Comparison of ENCODE assay signal across 21 cellular contexts in the genomic region with DNA sequence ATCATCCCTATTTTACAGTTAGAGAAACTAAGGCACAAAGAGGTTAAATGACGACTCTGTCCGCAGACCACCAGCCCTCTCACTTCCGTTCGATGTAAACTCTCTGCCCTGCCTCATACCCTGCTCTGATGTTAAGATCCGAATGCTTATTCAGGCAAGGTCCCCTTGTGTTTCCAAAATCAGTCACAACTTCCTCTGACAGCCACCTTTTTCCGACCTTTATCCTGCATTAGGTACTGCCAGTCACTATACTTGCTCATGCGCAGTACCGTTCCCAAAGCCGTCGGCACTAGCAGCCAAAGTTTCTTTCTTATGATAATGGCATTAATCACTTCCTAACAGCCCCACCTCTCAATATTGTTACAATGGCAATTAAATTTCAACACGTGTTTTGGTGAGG. TPM values are rescaled to one million over a fixed set of nuclear protein-coding genes. Genes with fewer than 3 reads are reported as not detected.
DNase-seq lines count a peak whose midpoint lies in the region; ATAC-seq lines count a peak whose summit lies in the region.
"Not testable (repeated sequence)": the region's sequence is repeated elsewhere in the genome, so short reads cannot be mapped to it uniquely, and the experiment has no call there.
"Had no signal": no experiment of that assay in that cellular context is flagged by ENCODE, and none has a peak within 500 bp of the region (broad histone marks: within the 10 kb centered on the region; RNA-seq: fewer than 3 reads in every experiment).

No MANE protein-coding gene starts in this region.

- peak; percentile 82 for ATAC-seq in activated naive CD8-positive, alpha-beta T cell treated with anti-CD3 and anti-CD28 coated beads, Interleukin-2, amount 50 U/mL, for 24 hours

- not testable (repeated sequence) for H3K4me1 Mint-ChIP-seq in activated CD4-positive, alpha-beta memory T cell treated with anti-CD3 and anti-CD28 coated beads, Interleukin-2, amount 10 ng/mL, durations not matched to agents 7 days and 5 days
- H3K4me1 Mint-ChIP-seq in activated T-helper 2 cell treated with anti-CD3 and anti-CD28 coated beads, Interferon-gamma antibody, Interleukin-2, Interleukin-4, amounts not matched to agents 10 μg/mL and 5 μg/mL and 100 μg/mL, durations not matched to agents 14 hours and 24 hours and 36 hours (ENCODE audit: low read depth), result peaks cover 12% of the 10 kb centered on the region
- peaks cover 20% of the 10 kb centered on the region for H3K4me1 Mint-ChIP-seq in activated naive CD8-positive, alpha-beta T cell treated with anti-CD3 and anti-CD28 coated beads, Interleukin-2, amount 50 U/mL, for 24 hours

- not testable (repeated sequence) for H3K27me3 Mint-ChIP-seq in activated CD4-positive, alpha-beta memory T cell treated with anti-CD3 and anti-CD28 coated beads, Interleukin-2, amount 10 ng/mL, durations not matched to agents 7 days and 5 days; activated naive CD8-positive, alpha-beta T cell treated with anti-CD3 and anti-CD28 coated beads, Interleukin-2, amount 50 U/mL, for 24 hours
- H3K27me3 Mint-ChIP-seq in activated T-helper 2 cell treated with anti-CD3 and anti-CD28 coated beads, Interferon-gamma antibody, Interleukin-2, Interleukin-4, amounts not matched to agents 10 μg/mL and 5 μg/mL and 100 μg/mL, durations not matched to agents 14 hours and 24 hours and 36 hours (ENCODE audit: low read depth), result peaks cover 19% of the 10 kb centered on the region

- not testable (repeated sequence) for H3K27ac Mint-ChIP-seq in activated CD4-positive, alpha-beta memory T cell treated with anti-CD3 and anti-CD28 coated beads, Interleukin-2, amount 10 ng/mL, durations not matched to agents 7 days and 5 days; activated T-helper 2 cell treated with anti-CD3 and anti-CD28 coated beads, Interferon-gamma antibody, Interleukin-2, Interleukin-4, amounts not matched to agents 10 μg/mL and 5 μg/mL and 100 μg/mL, durations not matched to agents 14 hours and 24 hours and 36 hours
- H3K27ac Mint-ChIP-seq in activated naive CD8-positive, alpha-beta T cell treated with anti-CD3 and anti-CD28 coated beads, Interleukin-2, amount 50 U/mL, for 24 hours, result peak overlapping the region; percentile 75

- POLR2A ChIA-PET in activated CD4-positive, alpha-beta memory T cell treated with anti-CD3 and anti-CD28 coated beads, Interleukin-2, amount 10 ng/mL, durations not matched to agents 7 days and 5 days (lab: Charles Lee), result not testable (repeated sequence)

- not testable (repeated sequence) for H3K36me3 Mint-ChIP-seq in activated CD4-positive, alpha-beta memory T cell treated with anti-CD3 and anti-CD28 coated beads, Interleukin-2, amount 10 ng/mL, durations not matched to agents 7 days and 5 days (ENCODE audit: low read depth); activated T-helper 2 cell treated with anti-CD3 and anti-CD28 coated beads, Interferon-gamma antibody, Interleukin-2, Interleukin-4, amounts not matched to agents 10 μg/mL and 5 μg/mL and 100 μg/mL, durations not matched to agents 14 hours and 24 hours and 36 hours (ENCODE audit: low read depth); activated naive CD8-positive, alpha-beta T cell treated with anti-CD3 and anti-CD28 coated beads, Interleukin-2, amount 50 U/mL, for 24 hours (ENCODE audit: low read depth)

- CTCF ChIA-PET in activated CD4-positive, alpha-beta memory T cell treated with anti-CD3 and anti-CD28 coated beads, Interleukin-2, amount 10 ng/mL, durations not matched to agents 7 days and 5 days (lab: Charles Lee), result not testable (repeated sequence)

- H3K4me3 Mint-ChIP-seq in activated CD4-positive, alpha-beta memory T cell treated with anti-CD3 and anti-CD28 coated beads, Interleukin-2, amount 10 ng/mL, durations not matched to agents 7 days and 5 days; activated naive CD8-positive, alpha-beta T cell treated with anti-CD3 and anti-CD28 coated beads, Interleukin-2, amount 50 U/mL, for 24 hours: not testable (repeated sequence)
- peak overlapping the region; percentile 13 for H3K4me3 Mint-ChIP-seq in activated T-helper 2 cell treated with anti-CD3 and anti-CD28 coated beads, Interferon-gamma antibody, Interleukin-2, Interleukin-4, amounts not matched to agents 10 μg/mL and 5 μg/mL and 100 μg/mL, durations not matched to agents 14 hours and 24 hours and 36 hours (ENCODE audit: low read depth)

- intact Hi-C loops in activated T-helper 2 cell treated with anti-CD3 and anti-CD28 coated beads, Interferon-gamma antibody, Interleukin-2, Interleukin-4, amounts not matched to agents 10 μg/mL and 5 μg/mL and 100 μg/mL, durations not matched to agents 14 hours and 24 hours and 36 hours (cut with micrococcal nuclease), result not testable (repeated sequence)

- DNase-seq in ELF-1 (ENCODE audit: low read depth, low spot score), result peak; percentile 1
- peak; percentile 7 for DNase-seq in activated CD4-positive, alpha-beta T cell treated with anti-CD3 and anti-CD28 coated beads for 1 hour
- DNase-seq in activated CD4-positive, alpha-beta memory T cell treated with anti-CD3 and anti-CD28 coated beads, Interleukin-2, amount 10 ng/mL, durations not matched to agents 7 days and 5 days, result peak; percentile 16
- DNase-seq in activated T-helper 2 cell treated with anti-CD3 and anti-CD28 coated beads, Interferon-gamma antibody, Interleukin-2, Interleukin-4, amounts not matched to agents 10 μg/mL and 5 μg/mL and 100 μg/mL, durations not matched to agents 14 hours and 24 hours and 36 hours (ENCODE audit: low spot score), result peak; percentile 8
- peak; percentile 26 for DNase-seq in activated naive CD8-positive, alpha-beta T cell treated with anti-CD3 and anti-CD28 coated beads, Interleukin-2, amount 50 U/mL, for 24 hours
- peak; percentile 25 for DNase-seq in stimulated activated CD4-positive, alpha-beta T cell treated with anti-CD3 and anti-CD28 coated beads, Interleukin-12 subunit alpha, Interleukin-12 subunit beta, amount 100 ng/mL, for 4 hours
- peak; percentile 0 to 37 (median 5) for DNase-seq in stimulated activated CD4-positive, alpha-beta T cell treated with anti-CD3 and anti-CD28 coated beads, TNF-alpha, amount 100 ng/mL, for 24 hours (ENCODE audit: low read depth in 3 of 3)

- not testable (repeated sequence) for H3K9me3 Mint-ChIP-seq in activated CD4-positive, alpha-beta memory T cell treated with anti-CD3 and anti-CD28 coated beads, Interleukin-2, amount 10 ng/mL, durations not matched to agents 7 days and 5 days; activated T-helper 2 cell treated with anti-CD3 and anti-CD28 coated beads, Interferon-gamma antibody, Interleukin-2, Interleukin-4, amounts not matched to agents 10 μg/mL and 5 μg/mL and 100 μg/mL, durations not matched to agents 14 hours and 24 hours and 36 hours; activated naive CD8-positive, alpha-beta T cell treated with anti-CD3 and anti-CD28 coated beads, Interleukin-2, amount 50 U/mL, for 24 hours

RNA-seq across cellular contexts. Expression of gene SPACA5B, which starts 12.3 kb away (rescaled TPM):
- total RNA-seq in activated CD4-positive, alpha-beta memory T cell treated with anti-CD3 and anti-CD28 coated beads, Interleukin-2, amount 10 ng/mL, durations not matched to agents 7 days and 5 days, result not detected
- not detected in 2 replicates for total RNA-seq in activated T-helper 2 cell treated with anti-CD3 and anti-CD28 coated beads, Interferon-gamma antibody, Interleukin-2, Interleukin-4, amounts not matched to agents 10 μg/mL and 5 μg/mL and 100 μg/mL, durations not matched to agents 14 hours and 24 hours and 36 hours
- total RNA-seq: A673; CD8-positive, alpha-beta memory T cell; endodermal cell; esophagus mucosa; fibroblast of villous mesenchyme; HepG2; HFFc6; left colon; mammary epithelial cell; mucosa of descending colon; omental fat pad; psoas muscle; sciatic nerve; ureter had no signal

RNA-seq across cellular contexts. Expression of gene SSX5, which starts 53.9 kb away (rescaled TPM):
- not detected for total RNA-seq in activated CD4-positive, alpha-beta memory T cell treated with anti-CD3 and anti-CD28 coated beads, Interleukin-2, amount 10 ng/mL, durations not matched to agents 7 days and 5 days
- not detected in 2 replicates for total RNA-seq in activated T-helper 2 cell treated with anti-CD3 and anti-CD28 coated beads, Interferon-gamma antibody, Interleukin-2, Interleukin-4, amounts not matched to agents 10 μg/mL and 5 μg/mL and 100 μg/mL, durations not matched to agents 14 hours and 24 hours and 36 hours
- total RNA-seq: A673; CD8-positive, alpha-beta memory T cell; endodermal cell; esophagus mucosa; fibroblast of villous mesenchyme; HepG2; HFFc6; left colon; mammary epithelial cell; mucosa of descending colon; omental fat pad; psoas muscle; sciatic nerve; ureter had no signal

Comparison
In these comparisons a context has a peak if more than half of its experiments do, and no peak if none do; other contexts are left out.
1. Peak in every context shown above with its lines: DNase-seq and ATAC-seq.